ENCODE assay signal across 20 cellular contexts in the genomic region with DNA sequence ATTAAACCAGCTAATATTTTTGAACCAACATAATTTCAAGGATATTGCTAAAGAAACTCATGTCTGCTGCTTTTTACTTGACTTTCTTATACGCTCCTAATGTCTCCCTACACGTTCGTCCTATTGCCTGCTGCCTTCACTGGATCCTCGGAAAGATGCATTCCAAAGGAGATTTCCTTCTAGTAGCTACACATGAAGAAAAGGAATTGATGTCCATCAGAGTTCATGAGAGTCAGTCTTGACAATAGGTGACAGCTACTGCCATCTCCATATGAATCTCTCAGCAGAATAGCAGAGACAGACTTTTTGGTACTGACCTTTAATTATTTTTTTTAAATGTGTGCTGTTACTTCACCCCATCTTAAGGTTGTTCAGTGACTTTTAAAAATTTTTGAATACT. TPM values are rescaled to one million over a fixed set of nuclear protein-coding genes. Genes with fewer than 3 reads are reported as not detected.
DNase-seq lines count a peak whose midpoint lies in the region; ATAC-seq lines count a peak whose summit lies in the region.
"Had no signal": no experiment of that assay in that cellular context is flagged by ENCODE, and none has a peak within 500 bp of the region (broad histone marks: within the 10 kb centered on the region; RNA-seq: fewer than 3 reads in every experiment).

No MANE protein-coding gene starts in this region.

- peaks cover 0 to 9% of the 10 kb centered on the region in 2 donors for H3K9me3 Mint-ChIP-seq in stimulated activated naive B cell treated with anti-CD40 and anti-IgM and Interleukin-4, amounts not matched to agents 10 μg/mL and 1 μg/mL and 100 μg/mL, for 72 hours
- H3K9me3 Mint-ChIP-seq in activated CD4-positive, alpha-beta T cell treated with anti-CD3 and anti-CD28 coated beads for 36 hours (ENCODE audit: low read depth): no peaks in the 10 kb centered on the region
- H3K9me3 Mint-ChIP-seq: CD8-positive, alpha-beta T cell had no signal

- H2BK12ac ChIP-seq in neuronal stem cell (ENCODE audit: low read length): no peak overlapping the region

- no peak overlapping the region for H3K4ac ChIP-seq in neuronal stem cell (ENCODE audit: low read length)

- H2BK5ac ChIP-seq in neuronal stem cell (ENCODE audit: low read length): no peak overlapping the region

- no peaks in the 10 kb centered on the region for H3K9me3 ChIP-seq in SK-N-MC (ENCODE audit: low read depth, low read length)
- no peaks in the 10 kb centered on the region for H3K9me3 ChIP-seq in neuronal stem cell (replicated peaks in 1 of 2; ENCODE audit: control insufficient read depth in 2 of 2, insufficient read depth in 1 of 2, low read depth in 1 of 2, low read length in 2 of 2)
- H3K9me3 ChIP-seq in SJCRH30 (replicated peaks): no peaks in the 10 kb centered on the region; the same call in 1 of the 2 replicates
- H3K9me3 ChIP-seq: BE2C, BLaER1, Caco-2 had no signal

- POLR2A ChIA-PET in activated CD4-positive, alpha-beta T cell treated with anti-CD3 and anti-CD28 coated beads for 36 hours (lab: Charles Lee): no interaction called here

- H3K4me1 ChIP-seq in neuronal stem cell (ENCODE audit: control insufficient read depth in 2 of 2, insufficient read depth in 1 of 2, low read depth in 1 of 2, low read length in 2 of 2): peaks cover 0 to 10% of the 10 kb centered on the region in 2 donors
- H3K4me1 ChIP-seq in SJCRH30: peaks cover 3% of the 10 kb centered on the region; the same call in 1 of the 2 replicates
- H3K4me1 ChIP-seq: BE2C, Caco-2 had no signal

- H3K23ac ChIP-seq in neuronal stem cell (ENCODE audit: low read depth, low read length, poor library complexity): no peak overlapping the region

- H3K4me3 Mint-ChIP-seq in stimulated activated naive B cell treated with anti-CD40 and anti-IgM and Interleukin-4, amounts not matched to agents 10 μg/mL and 1 μg/mL and 100 μg/mL, for 72 hours: no peak overlapping the region
- H3K4me3 Mint-ChIP-seq in activated CD4-positive, alpha-beta T cell treated with anti-CD3 and anti-CD28 coated beads for 36 hours: no peak overlapping the region
- H3K4me3 Mint-ChIP-seq: CD4-positive, alpha-beta T cell; CD8-positive, alpha-beta T cell had no signal

- H3K27ac Mint-ChIP-seq in stimulated activated naive B cell treated with anti-CD40 and anti-IgM and Interleukin-4, amounts not matched to agents 10 μg/mL and 1 μg/mL and 100 μg/mL, for 72 hours: no peak overlapping the region
- no peak overlapping the region for H3K27ac Mint-ChIP-seq in activated CD4-positive, alpha-beta T cell treated with anti-CD3 and anti-CD28 coated beads for 36 hours
- H3K27ac Mint-ChIP-seq: CD4-positive, alpha-beta T cell; CD8-positive, alpha-beta T cell had no signal

- H3K79me1 ChIP-seq in neuronal stem cell (ENCODE audit: low read depth, low read length): no peaks in the 10 kb centered on the region

- H3K36me3 ChIP-seq in SK-N-MC (ENCODE audit: insufficient read depth, low read length) (no peaks in the 10 kb centered on the region), neuronal stem cell (replicated peaks in 1 of 2; ENCODE audit: control insufficient read depth in 2 of 2, insufficient read depth in 2 of 2, low read length in 2 of 2) (no peaks in the 10 kb centered on the region), SJCRH30 (no peaks in the 10 kb centered on the region)
- H3K36me3 ChIP-seq: BE2C, BLaER1 had no signal

- H3K4me3 ChIP-seq in SK-N-MC (no peak overlapping the region), neuronal stem cell (ENCODE audit: low read length in 2 of 2) (no peak overlapping the region), SJCRH30 (no peak overlapping the region)
- H3K4me3 ChIP-seq: BLaER1 had no signal

- no peak overlapping the region for H2BK15ac ChIP-seq in neuronal stem cell (ENCODE audit: low read length)

- no peak overlapping the region for H3K14ac ChIP-seq in neuronal stem cell (ENCODE audit: low read length)

- WGBS in neuronal stem cell (ENCODE audit: extremely low coverage in 2 of 2, insufficient read length in 2 of 2, insufficient replicate concordance in 1 of 2), 2 donors: no CpG with 5 or more reads among the region's 4 CpGs

- no peak overlapping the region for H3K18ac ChIP-seq in neuronal stem cell (ENCODE audit: low read length)

- peaks cover 0 to 5% of the 10 kb centered on the region in 2 donors for H3K27me3 Mint-ChIP-seq in stimulated activated naive B cell treated with anti-CD40 and anti-IgM and Interleukin-4, amounts not matched to agents 10 μg/mL and 1 μg/mL and 100 μg/mL, for 72 hours
- peaks cover 3% of the 10 kb centered on the region for H3K27me3 Mint-ChIP-seq in activated CD4-positive, alpha-beta T cell treated with anti-CD3 and anti-CD28 coated beads for 36 hours

- no peak overlapping the region for H2AFZ ChIP-seq in neuronal stem cell (ENCODE audit: low read length)

- peak overlapping the region; percentile 67; the same call in 1 of the 2 replicates for H3K27ac ChIP-seq in SK-N-MC
- no peak overlapping the region for H3K27ac ChIP-seq in neuronal stem cell (replicated peaks; ENCODE audit: low read length)
- no peak overlapping the region for H3K27ac ChIP-seq in SJCRH30
- H3K27ac ChIP-seq: BLaER1, C4-2B had no signal

- H3K9ac ChIP-seq in SK-N-MC (ENCODE audit: insufficient read length) (no peak overlapping the region), neuronal stem cell (ENCODE audit: low read depth, low read length, poor library complexity) (no peak overlapping the region)
- H3K9ac ChIP-seq: BLaER1 had no signal

- H4K8ac ChIP-seq in neuronal stem cell (ENCODE audit: low read depth, low read length): no peak overlapping the region

- ATAC-seq in stimulated activated naive B cell treated with anti-CD40 and anti-IgM and Interleukin-4, amounts not matched to agents 10 μg/mL and 1 μg/mL and 100 μg/mL, for 72 hours (replicated peaks): peak; percentile 46 to 80
- no peak for ATAC-seq in activated CD4-positive, alpha-beta T cell treated with anti-CD3 and anti-CD28 coated beads for 36 hours
- ATAC-seq: CD8-positive, alpha-beta T cell had no signal

- H3K4me1 Mint-ChIP-seq in stimulated activated naive B cell treated with anti-CD40 and anti-IgM and Interleukin-4, amounts not matched to agents 10 μg/mL and 1 μg/mL and 100 μg/mL, for 72 hours: no peaks in the 10 kb centered on the region
- no peaks in the 10 kb centered on the region for H3K4me1 Mint-ChIP-seq in activated CD4-positive, alpha-beta T cell treated with anti-CD3 and anti-CD28 coated beads for 36 hours

- no peak overlapping the region for H2AK5ac ChIP-seq in neuronal stem cell (ENCODE audit: low read depth, low read length)

- no peak overlapping the region for H2BK120ac ChIP-seq in neuronal stem cell (ENCODE audit: low read depth, low read length)

- DNase-seq in SK-N-MC (ENCODE audit: low read depth, low spot score): no peak
- DNase-seq in neuronal stem cell (ENCODE audit: low spot score): peak; percentile 48
- DNase-seq in stimulated activated naive B cell treated with anti-CD40 and anti-IgM and Interleukin-4, amounts not matched to agents 10 μg/mL and 1 μg/mL and 100 μg/mL, for 72 hours: no peak
- DNase-seq in C1 segment of cervical spinal cord (lab: John Stamatoyannopoulos, UW): no peak
- no peak for DNase-seq in SJCRH30
- DNase-seq in NCI-H748 treated with DMSO at 0.1 percent for 48 hours (lab: John Stamatoyannopoulos, UW): no peak
- no peak for DNase-seq in activated CD4-positive, alpha-beta T cell treated with anti-CD3 and anti-CD28 coated beads for 36 hours
- DNase-seq: 8988T; ACHN; BE2C; Caco-2; Calu3; CD4-positive, alpha-beta T cell; CD8-positive, alpha-beta T cell; DMS79 treated with DMSO at 0.1 percent for 48 hours; GF-D8 had no signal

- no peak overlapping the region for H3K4me2 ChIP-seq in neuronal stem cell (ENCODE audit: insufficient read depth, low read length, poor library complexity, severe bottlenecking)
- H3K4me2 ChIP-seq: BLaER1 had no signal

- CTCF ChIA-PET in activated CD4-positive, alpha-beta T cell treated with anti-CD3 and anti-CD28 coated beads for 36 hours (lab: Charles Lee): interaction anchor here (0.6 to 2.4 kb wide), 5 partner anchors 14 to 43 kb away, joined by 3 to 15 read pairs (median 4); no protein-coding TSS in a partner anchor

- H3K36me3 Mint-ChIP-seq in stimulated activated naive B cell treated with anti-CD40 and anti-IgM and Interleukin-4, amounts not matched to agents 10 μg/mL and 1 μg/mL and 100 μg/mL, for 72 hours: no peaks in the 10 kb centered on the region
- no peaks in the 10 kb centered on the region for H3K36me3 Mint-ChIP-seq in activated CD4-positive, alpha-beta T cell treated with anti-CD3 and anti-CD28 coated beads for 36 hours (ENCODE audit: low read depth)
- H3K36me3 Mint-ChIP-seq: CD8-positive, alpha-beta T cell had no signal

- no peak overlapping the region for H4K91ac ChIP-seq in neuronal stem cell (ENCODE audit: low read depth, low read length, poor library complexity)

- no peaks in the 10 kb centered on the region for H3K27me3 ChIP-seq in neuronal stem cell (ENCODE audit: control insufficient read depth in 3 of 3, insufficient read depth in 3 of 3, low read depth in 1 of 3, low read length in 3 of 3)
- H3K27me3 ChIP-seq in SJCRH30: no peaks in the 10 kb centered on the region
- H3K27me3 ChIP-seq: BLaER1 had no signal

- intact Hi-C loops in activated CD4-positive, alpha-beta T cell treated with anti-CD3 and anti-CD28 coated beads for 36 hours (cut with DNase I, micrococcal nuclease): no loop called here

RNA-seq across cellular contexts. Expression of a gene that starts 24.2 kb away (rescaled TPM):
- polyA plus RNA-seq in neuronal stem cell (2013, experiment 1 of 2): 28.0 TPM
- 27.6 TPM for polyA plus RNA-seq in neuronal stem cell (2013, experiment 2 of 2)
- 4.7 and 4.8 TPM in 2 replicates for total RNA-seq in SJCRH30 (2014; rRNA removed; shearing (Covaris generic))
- total RNA-seq in activated CD4-positive, alpha-beta T cell treated with anti-CD3 and anti-CD28 coated beads for 36 hours: not detected
- total RNA-seq: A673; Caco-2; Calu3; CD4-positive, alpha-beta T cell; CD8-positive, alpha-beta T cell had no signal
- polyA plus RNA-seq: AG04450 had no signal
